Comparison of ENCODE assay signal across 17 cellular contexts in genomic region chr9:114719290-114719689, GRCh38. TPM values are rescaled to one million over a fixed set of nuclear protein-coding genes. Genes with fewer than 3 reads are reported as not detected.
DNase-seq lines count a peak whose midpoint lies in the region; ATAC-seq and TF ChIP-seq lines count a peak whose summit lies in the region.
"Had no signal": no experiment of that assay in that cellular context is flagged by ENCODE, and none has a peak within 500 bp of the region (broad histone marks: within the 10 kb centered on the region; RNA-seq: fewer than 3 reads in every experiment).

No MANE protein-coding gene starts in this region.

- TF ChIP-seq CTCF in sigmoid colon (IDR thresholded peaks at IDR 0.05) = no peak

- no peaks in the 10 kb centered on the region for H3K36me3 ChIP-seq in CD4-positive, CD25-positive, alpha-beta regulatory T cell (ENCODE audit: control insufficient read depth, insufficient read depth, low read length)
- H3K36me3 ChIP-seq in sigmoid colon = no peaks in the 10 kb centered on the region
- H3K36me3 ChIP-seq: adrenal gland, neural progenitor cell had no signal

- no peaks in the 10 kb centered on the region for H3K9me3 ChIP-seq in CD4-positive, CD25-positive, alpha-beta regulatory T cell (ENCODE audit: control insufficient read depth in 2 of 2, low read length in 2 of 2)
- H3K9me3 ChIP-seq in sigmoid colon = no peaks in the 10 kb centered on the region
- H3K9me3 ChIP-seq: adrenal gland had no signal

- peak overlapping the region in 1 of 4 donors; percentile 6 for H3K4me3 Mint-ChIP-seq in CD4-positive, CD25-positive, alpha-beta regulatory T cell
- H3K4me3 Mint-ChIP-seq in central memory CD8-positive, alpha-beta T cell = peak overlapping the region; percentile 46
- H3K4me3 Mint-ChIP-seq: neural progenitor cell had no signal

- peaks cover 60% of the 10 kb centered on the region for H3K27me3 Mint-ChIP-seq in CD4-positive, CD25-positive, alpha-beta regulatory T cell
- no peaks in the 10 kb centered on the region for H3K27me3 Mint-ChIP-seq in central memory CD8-positive, alpha-beta T cell

- H3K27ac ChIP-seq in CD4-positive, CD25-positive, alpha-beta regulatory T cell (ENCODE audit: insufficient read depth, low read length, poor library complexity, severe bottlenecking) = no peak overlapping the region
- no peak overlapping the region for H3K27ac ChIP-seq in sigmoid colon
- H3K27ac ChIP-seq: adrenal gland, GM23248, neural progenitor cell had no signal

- WGBS in sigmoid colon, 2 donors = 93 to 94% methylated on average over 4 of the region's 4 CpGs

- H3K4me1 Mint-ChIP-seq in CD4-positive, CD25-positive, alpha-beta regulatory T cell = peaks cover 12 to 40% (median 27%) of the 10 kb centered on the region in 4 donors
- peaks cover 53% of the 10 kb centered on the region for H3K4me1 Mint-ChIP-seq in central memory CD8-positive, alpha-beta T cell

- peak in 1 of 2 donors; percentile 1 for ATAC-seq in CD4-positive, CD25-positive, alpha-beta regulatory T cell (ENCODE audit: low read depth in 2 of 2)
- no peak for ATAC-seq in central memory CD8-positive, alpha-beta T cell (replicated peaks; ENCODE audit: extremely low read depth, poor library complexity, severe bottlenecking)
- ATAC-seq in HG03378 (IDR thresholded peaks at IDR 0.05; ENCODE audit: unreplicated experiment) (no peak), GM21786 (IDR thresholded peaks at IDR 0.05; ENCODE audit: unreplicated experiment) (no peak)

- TF ChIP-seq EP300 in sigmoid colon (IDR thresholded peaks at IDR 0.05) = no peak

- peak overlapping the region; percentile 77 to 92 (median 91) for H3K27ac Mint-ChIP-seq in CD4-positive, CD25-positive, alpha-beta regulatory T cell
- peak overlapping the region; percentile 78 for H3K27ac Mint-ChIP-seq in central memory CD8-positive, alpha-beta T cell (ENCODE audit: low read depth)
- H3K27ac Mint-ChIP-seq: neural progenitor cell had no signal

- TF ChIP-seq POLR2A in sigmoid colon (IDR thresholded peaks at IDR 0.05) = no peak

- peak overlapping the region; percentile 7 for H3K4me3 ChIP-seq in CD4-positive, CD25-positive, alpha-beta regulatory T cell (ENCODE audit: low read depth, low read length)
- no peak overlapping the region for H3K4me3 ChIP-seq in sigmoid colon
- H3K4me3 ChIP-seq: adrenal gland, GM23248, neural progenitor cell had no signal

- intact Hi-C loops in sigmoid colon (cut with DNase I) = no loop called here

- peaks cover 0 to 4% (median 0%) of the 10 kb centered on the region in 7 donors for H3K9me3 Mint-ChIP-seq in CD4-positive, CD25-positive, alpha-beta regulatory T cell
- no peaks in the 10 kb centered on the region for H3K9me3 Mint-ChIP-seq in central memory CD8-positive, alpha-beta T cell

- peaks cover 5% of the 10 kb centered on the region for H3K36me3 Mint-ChIP-seq in CD4-positive, CD25-positive, alpha-beta regulatory T cell
- H3K36me3 Mint-ChIP-seq in central memory CD8-positive, alpha-beta T cell (ENCODE audit: insufficient read depth) = peaks cover 2% of the 10 kb centered on the region
- H3K36me3 Mint-ChIP-seq: neural progenitor cell had no signal

- no peaks in the 10 kb centered on the region for H3K27me3 ChIP-seq in CD4-positive, CD25-positive, alpha-beta regulatory T cell (ENCODE audit: control insufficient read depth, insufficient read depth, low read length)
- no peaks in the 10 kb centered on the region for H3K27me3 ChIP-seq in sigmoid colon
- H3K27me3 ChIP-seq: adrenal gland had no signal

- no peak for DNase-seq in CD4-positive, CD25-positive, alpha-beta regulatory T cell
- peak; percentile 85 for DNase-seq in DMS53 (lab: John Stamatoyannopoulos, UW)
- DNase-seq in RPMI7951 (ENCODE audit: low read depth) = peak; percentile 75
- no peak for DNase-seq in central memory CD8-positive, alpha-beta T cell (ENCODE audit: low spot score in 2 of 2)
- no peak for DNase-seq in sigmoid colon
- DNase-seq in COLO829 (ENCODE audit: low spot score) = no peak
- DNase-seq: adrenal gland, GM23248, NCI-H146, NCI-H446 treated with DMSO at 0.1 percent for 48 hours had no signal

- H3K4me1 ChIP-seq in CD4-positive, CD25-positive, alpha-beta regulatory T cell (ENCODE audit: control insufficient read depth, insufficient read depth, low read length, poor library complexity, severe bottlenecking) = peaks cover 23% of the 10 kb centered on the region
- H3K4me1 ChIP-seq in sigmoid colon = no peaks in the 10 kb centered on the region
- H3K4me1 ChIP-seq: adrenal gland had no signal

RNA-seq across cellular contexts. Expression of gene TEX48, which starts 37.3 kb away (rescaled TPM):
- total RNA-seq in CD4-positive, CD25-positive, alpha-beta regulatory T cell = not detected
- not detected for polyA plus RNA-seq in CD4-positive, CD25-positive, alpha-beta regulatory T cell
- total RNA-seq in RPMI7951 (2014; rRNA removed; shearing (Covaris generic)) = not detected in 2 replicates
- not detected for total RNA-seq in sigmoid colon
- not detected for polyA plus RNA-seq in sigmoid colon
- total RNA-seq: adrenal gland, chondrocyte, GM23248, LHCN-M2, mesenteric fat pad, OCI-LY7 had no signal
- polyA plus RNA-seq: adrenal gland, GM23248 had no signal

Comparison
In these comparisons a context has a peak if more than half of its experiments do, and no peak if none do; other contexts are left out.
1. DNase-seq: peak in DMS53 (single experiment) and RPMI7951 (single experiment); none in CD4-positive, CD25-positive, alpha-beta regulatory T cell (0 of 3), central memory CD8-positive, alpha-beta T cell (0 of 2), sigmoid colon (single experiment) and COLO829 (single experiment).